15 cellular contexts compared by ENCODE assay signal in the genomic region with DNA sequence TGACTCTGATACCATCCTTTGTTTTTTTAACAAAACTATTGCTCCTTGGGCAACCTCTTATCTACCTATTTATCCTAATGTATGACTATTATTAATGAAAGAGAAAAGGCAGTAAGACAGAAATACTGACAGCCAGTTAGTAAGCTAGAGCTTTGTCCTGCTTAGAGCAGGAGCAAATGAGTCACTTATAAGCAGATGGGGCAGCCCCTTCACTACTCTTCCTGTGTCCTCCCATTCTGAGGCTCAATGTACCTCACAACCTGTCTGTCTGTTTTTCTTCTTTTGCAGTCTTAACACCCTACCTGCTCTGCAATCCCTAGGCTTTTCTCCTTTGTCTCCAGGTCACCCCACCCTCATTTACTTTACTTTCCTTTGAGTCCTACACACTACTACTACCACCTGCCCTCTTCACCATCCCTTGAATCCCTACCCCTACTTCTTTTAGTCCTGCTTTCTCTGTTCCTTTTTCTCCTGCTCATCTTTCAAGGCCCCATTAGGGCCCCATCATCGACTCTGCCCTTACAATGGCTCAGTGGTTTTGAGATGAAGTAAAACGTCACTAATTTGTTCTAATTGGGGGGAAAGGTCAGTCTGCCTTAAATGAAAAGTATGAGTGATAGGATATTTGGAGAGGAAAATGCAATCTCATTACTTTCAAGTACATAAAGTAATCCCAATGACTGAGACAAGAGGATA.
DNase-seq lines count a peak whose midpoint lies in the region; ATAC-seq and TF ChIP-seq lines count a peak whose summit lies in the region.
"Had no signal": no experiment of that assay in that cellular context is flagged by ENCODE, and none has a peak within 500 bp of the region (broad histone marks: within the 10 kb centered on the region; RNA-seq: fewer than 3 reads in every experiment).

No MANE protein-coding gene starts in this region.

- H3F3A ChIP-seq in GM23248 (ENCODE audit: insufficient read depth), result no peaks in the 10 kb centered on the region

- DNase-seq in GM12865 (ENCODE audit: low read depth) (peak; percentile 1), uterus (no peak), GM23248 (no peak), left lobe of liver (ENCODE audit: low spot score) (no peak)
- DNase-seq: activated CD4-positive, alpha-beta memory T cell treated with anti-CD3 and anti-CD28 coated beads for 36 hours; activated naive CD8-positive, alpha-beta T cell treated with anti-CD3 and anti-CD28 coated beads, Interleukin-2, amount 10 ng/mL, durations not matched to agents 7 days and 5 days; effector memory CD4-positive, alpha-beta T cell; head of caudate nucleus; NCI-H82 had no signal

- H3K27me3 ChIP-seq in uterus, result no peaks in the 10 kb centered on the region
- H3K27me3 ChIP-seq in GM23248 (replicated peaks; ENCODE audit: insufficient read depth), result no peaks in the 10 kb centered on the region
- H3K27me3 ChIP-seq: neutrophil had no signal

- no peaks in the 10 kb centered on the region for H4K20me1 ChIP-seq in GM23248 (ENCODE audit: insufficient read depth)

- peaks cover 11% of the 10 kb centered on the region for H3K9me3 Mint-ChIP-seq in activated T-helper 17 cell treated with anti-CD3 and anti-CD28 coated beads, Interleukin-2, amount 50 U/mL, for 72 hours
- H3K9me3 Mint-ChIP-seq: activated CD4-positive, alpha-beta memory T cell treated with anti-CD3 and anti-CD28 coated beads for 36 hours; activated naive CD8-positive, alpha-beta T cell treated with anti-CD3 and anti-CD28 coated beads, Interleukin-2, amount 10 ng/mL, durations not matched to agents 7 days and 5 days had no signal

- H3K27ac ChIP-seq in uterus (no peak overlapping the region), GM23248 (no peak overlapping the region)
- H3K27ac ChIP-seq: neutrophil had no signal

- H3K4me3 ChIP-seq in GM12865 (ENCODE audit: low read depth, low read length) (no peak overlapping the region), uterus (no peak overlapping the region), GM23248 (no peak overlapping the region)

- ATAC-seq in GM19324 (IDR thresholded peaks at IDR 0.05; ENCODE audit: low FRiP score, unreplicated experiment) (peak; percentile 69), HG02623 (IDR thresholded peaks at IDR 0.05; ENCODE audit: unreplicated experiment) (peak; percentile 85), HG03354 (IDR thresholded peaks at IDR 0.05; ENCODE audit: poor library complexity, severe bottlenecking, unreplicated experiment) (peak; percentile 91), left lobe of liver (no peak)
- ATAC-seq in activated T-helper 17 cell treated with anti-CD3 and anti-CD28 coated beads, Interleukin-2, amount 50 U/mL, for 72 hours (replicated peaks), result no peak
- ATAC-seq: stimulated activated memory B cell treated with anti-CD40 and anti-IgM and Interleukin-4, amounts not matched to agents 10 μg/mL and 1 μg/mL and 100 μg/mL, for 72 hours had no signal

- no peak overlapping the region for H3K9ac ChIP-seq in GM23248

- in situ Hi-C loops in GM23248 (cut with MboI), result no loop called here

- H2AFZ ChIP-seq in GM23248, result no peak overlapping the region

- H3K4me1 ChIP-seq in uterus (no peaks in the 10 kb centered on the region), GM23248 (ENCODE audit: insufficient read depth) (no peaks in the 10 kb centered on the region)

- H3K9me3 ChIP-seq in uterus (no peaks in the 10 kb centered on the region), GM23248 (ENCODE audit: low read depth) (no peaks in the 10 kb centered on the region)
- H3K9me3 ChIP-seq: neutrophil had no signal

- H3K27ac Mint-ChIP-seq in activated T-helper 17 cell treated with anti-CD3 and anti-CD28 coated beads, Interleukin-2, amount 50 U/mL, for 72 hours, result no peak overlapping the region
- H3K27ac Mint-ChIP-seq: activated CD4-positive, alpha-beta memory T cell treated with anti-CD3 and anti-CD28 coated beads for 36 hours; activated naive CD8-positive, alpha-beta T cell treated with anti-CD3 and anti-CD28 coated beads, Interleukin-2, amount 10 ng/mL, durations not matched to agents 7 days and 5 days; stimulated activated memory B cell treated with anti-CD40 and anti-IgM and Interleukin-4, amounts not matched to agents 10 μg/mL and 1 μg/mL and 100 μg/mL, for 72 hours had no signal

- no peaks in the 10 kb centered on the region for H3K4me1 Mint-ChIP-seq in activated T-helper 17 cell treated with anti-CD3 and anti-CD28 coated beads, Interleukin-2, amount 50 U/mL, for 72 hours
- H3K4me1 Mint-ChIP-seq: activated naive CD8-positive, alpha-beta T cell treated with anti-CD3 and anti-CD28 coated beads, Interleukin-2, amount 10 ng/mL, durations not matched to agents 7 days and 5 days; stimulated activated memory B cell treated with anti-CD40 and anti-IgM and Interleukin-4, amounts not matched to agents 10 μg/mL and 1 μg/mL and 100 μg/mL, for 72 hours had no signal

- no peak overlapping the region for H3K4me3 Mint-ChIP-seq in activated T-helper 17 cell treated with anti-CD3 and anti-CD28 coated beads, Interleukin-2, amount 50 U/mL, for 72 hours
- H3K4me3 Mint-ChIP-seq: activated CD4-positive, alpha-beta memory T cell treated with anti-CD3 and anti-CD28 coated beads for 36 hours; activated naive CD8-positive, alpha-beta T cell treated with anti-CD3 and anti-CD28 coated beads, Interleukin-2, amount 10 ng/mL, durations not matched to agents 7 days and 5 days; stimulated activated memory B cell treated with anti-CD40 and anti-IgM and Interleukin-4, amounts not matched to agents 10 μg/mL and 1 μg/mL and 100 μg/mL, for 72 hours had no signal

- H3K36me3 Mint-ChIP-seq in activated T-helper 17 cell treated with anti-CD3 and anti-CD28 coated beads, Interleukin-2, amount 50 U/mL, for 72 hours (ENCODE audit: low read depth), result no peaks in the 10 kb centered on the region
- H3K36me3 Mint-ChIP-seq: activated CD4-positive, alpha-beta memory T cell treated with anti-CD3 and anti-CD28 coated beads for 36 hours; activated naive CD8-positive, alpha-beta T cell treated with anti-CD3 and anti-CD28 coated beads, Interleukin-2, amount 10 ng/mL, durations not matched to agents 7 days and 5 days; stimulated activated memory B cell treated with anti-CD40 and anti-IgM and Interleukin-4, amounts not matched to agents 10 μg/mL and 1 μg/mL and 100 μg/mL, for 72 hours had no signal

- H3K27me3 Mint-ChIP-seq in activated T-helper 17 cell treated with anti-CD3 and anti-CD28 coated beads, Interleukin-2, amount 50 U/mL, for 72 hours, result no peaks in the 10 kb centered on the region
- H3K27me3 Mint-ChIP-seq: activated CD4-positive, alpha-beta memory T cell treated with anti-CD3 and anti-CD28 coated beads for 36 hours; activated naive CD8-positive, alpha-beta T cell treated with anti-CD3 and anti-CD28 coated beads, Interleukin-2, amount 10 ng/mL, durations not matched to agents 7 days and 5 days; stimulated activated memory B cell treated with anti-CD40 and anti-IgM and Interleukin-4, amounts not matched to agents 10 μg/mL and 1 μg/mL and 100 μg/mL, for 72 hours had no signal

- H3K36me3 ChIP-seq in uterus, result no peaks in the 10 kb centered on the region
- H3K36me3 ChIP-seq in GM23248 (ENCODE audit: low read depth), result no peaks in the 10 kb centered on the region
- H3K36me3 ChIP-seq: neutrophil had no signal

- H3K9me2 ChIP-seq in GM23248 (ENCODE audit: insufficient read depth), result no peaks in the 10 kb centered on the region

- TF ChIP-seq POLR2A in uterus (IDR thresholded peaks at IDR 0.05), result no peak

- WGBS in GM23248 (ENCODE audit: low coverage in 1 of 2, low lambda C conversion rate in 2 of 2, missing lambda C conversion rate in 2 of 2), 2 experiments, result 29 to 30% methylated on average over 2 of the region's 2 CpGs

- H3K4me2 ChIP-seq in GM23248 (ENCODE audit: unreplicated experiment), result no peak overlapping the region

- intact Hi-C loops in uterus (cut with DNase I; ENCODE audit: low total_unique reads), result no loop called here

- TF ChIP-seq CTCF in GM12865 (IDR thresholded peaks at IDR 0.05; ENCODE audit: insufficient read depth, low read depth, low read length, missing control alignments) (no peak), uterus (IDR thresholded peaks at IDR 0.05) (no peak)

- no peaks in the 10 kb centered on the region for H3K79me2 ChIP-seq in GM23248 (ENCODE audit: insufficient read depth)

Comparison
In these comparisons a context has a peak if more than half of its experiments do, and no peak if none do; other contexts are left out.
1. ATAC-seq: peak in GM19324 (single experiment), HG02623 (single experiment) and HG03354 (single experiment); none in activated T-helper 17 cell treated with anti-CD3 and anti-CD28 coated beads, Interleukin-2, amount 50 U/mL, for 72 hours (single experiment) and left lobe of liver (single experiment).